ENCODE assay signal across 1 cellular context in genomic region chr20:20780127-20780822, GRCh38.
TF ChIP-seq lines count a peak whose summit lies in the region.

No MANE protein-coding gene starts in this region.

TF ChIP-seq in SK-N-SH, 30 proteins besides CTCF, POLR2A, EP300 and RAD21 (continued from another document):
- no peak for TF ChIP-seq REST (IDR thresholded peaks at IDR 0.05; ENCODE audit: low read depth, low read length)
- no peak for TF ChIP-seq IRF3 (IDR thresholded peaks at IDR 0.05; ENCODE audit: low read depth, low read length)
- TF ChIP-seq RCOR1 (IDR thresholded peaks at IDR 0.05; ENCODE audit: low read length): no peak
- no peak for TF ChIP-seq FOXM1 (IDR thresholded peaks at IDR 0.05; ENCODE audit: low read depth)
- TF ChIP-seq YY1 (IDR thresholded peaks at IDR 0.05; ENCODE audit: low read depth): no peak
TF ChIP-seq in SK-N-SH: peak in this region for 0.
